Comparison of ENCODE assay signal across 8 cellular contexts in genomic region chr4:70901984-70902576, GRCh38. TPM values are rescaled to one million over a fixed set of nuclear protein-coding genes. Genes with fewer than 3 reads are reported as not detected.
DNase-seq lines count a peak whose midpoint lies in the region; ATAC-seq, FAIRE-seq and TF ChIP-seq lines count a peak whose summit lies in the region.

MOB1B (plus strand) TSS chr4:70902369; CDS start chr4:70902537, 168 bp downstream.

- H3K4me2 ChIP-seq in A549, result peak within 1 kb of the TSS; percentile 78
- H3K4me2 ChIP-seq in smooth muscle cell, result peak within 1 kb of the TSS; percentile 97

- H3K4me3 ChIP-seq in A549, result peak within 1 kb of the TSS; percentile 79
- peak within 1 kb of the TSS; percentile 85 to 90 (median 87) for H3K4me3 ChIP-seq in breast epithelium
- H3K4me3 ChIP-seq in smooth muscle cell, result peak within 1 kb of the TSS; percentile 81

- H3K36me3 ChIP-seq in breast epithelium (no peaks in the 10 kb centered on the region), smooth muscle cell (ENCODE audit: low read depth) (no peaks in the 10 kb centered on the region)

- peaks cover 4% of the 10 kb centered on the region; the same call in 2 of the 3 replicates for H3K4me1 ChIP-seq in A549
- no peaks in the 10 kb centered on the region for H3K4me1 ChIP-seq in breast epithelium
- peaks cover 7% of the 10 kb centered on the region for H3K4me1 ChIP-seq in smooth muscle cell (ENCODE audit: low read depth)

- TF ChIP-seq CTCF in A549 (IDR thresholded peaks at IDR 0.05) (no peak), VCaP (conservative IDR thresholded peaks at IDR 0.05) (peak; percentile 62), breast epithelium (IDR thresholded peaks at IDR 0.05) (peak in 1 of 3 donors; percentile 21), smooth muscle cell (IDR thresholded peaks at IDR 0.05; ENCODE audit: borderline replicate concordance, insufficient read depth, poor library complexity, severe bottlenecking) (peak; percentile 7)

- no peaks in the 10 kb centered on the region for H3F3A ChIP-seq in smooth muscle cell (ENCODE audit: low read depth)

- H3K79me2 ChIP-seq in smooth muscle cell (ENCODE audit: low read depth), result peaks cover 45% of the 10 kb centered on the region

- CTCF ChIA-PET in A549 (lab: Yijun Ruan, JAX), result interaction anchor here (1.1 to 1.7 kb wide), 2 partner anchors 15 to 30 kb away, joined by 3 to 5 read pairs; no protein-coding TSS in a partner anchor

- peak; percentile 97 to 98 for ATAC-seq in A549
- ATAC-seq in GM18517 (IDR thresholded peaks at IDR 0.05; ENCODE audit: unreplicated experiment), result peak; percentile 89
- ATAC-seq in HG03045 (IDR thresholded peaks at IDR 0.05; ENCODE audit: unreplicated experiment), result peak; percentile 93

- intact Hi-C loops in breast epithelium (cut with DNase I; ENCODE audit: low total_unique reads), result loop anchor here (2.0 kb wide), 1 partner anchor 105 kb away; no protein-coding TSS in a partner anchor

- DNase-seq in A549 (ENCODE audit: low read depth in 1 of 2, low spot score in 1 of 2) (peak; percentile 73 to 81), NCI-H2171 (lab: John Stamatoyannopoulos, UW) (peak; percentile 58), breast epithelium (ENCODE audit: low spot score in 2 of 2) (peak; percentile 77 to 83), iPS-NIHi11 (ENCODE audit: low spot score) (peak; percentile 97), smooth muscle cell (lab: John Stamatoyannopoulos, UW; ENCODE audit: unreplicated experiment) (peak; percentile 70)

- WGBS in A549 (ENCODE audit: missing lambda C conversion rate), result 0% methylated on average over 20 of the region's 47 CpGs
- 0% methylated on average over 18 of the region's 47 CpGs for WGBS in smooth muscle cell (ENCODE audit: low lambda C conversion rate)

- no peak for TF ChIP-seq RAD21 in A549 (conservative IDR thresholded peaks at IDR 0.05 in 1 of 2, IDR thresholded peaks at IDR 0.05 in 1 of 2)

- peaks cover 33% of the 10 kb centered on the region for H4K20me1 ChIP-seq in smooth muscle cell (ENCODE audit: low read depth)

- peak within 1 kb of the TSS; percentile 89 for H3K9ac ChIP-seq in smooth muscle cell (ENCODE audit: low read depth)

- POLR2A ChIA-PET in A549 (lab: Yijun Ruan, JAX), result interaction anchor here (0.7 to 1.6 kb wide), 8 partner anchors 43 to 292 kb away, joined by 3 to 9 read pairs (median 4); partner anchors contain the start of genes DCK and GRSF1

- FAIRE-seq in A549 (lab: Jason Lieb, UNC), result no peak

- H3K27me3 ChIP-seq in breast epithelium, result no peaks in the 10 kb centered on the region
- H3K27me3 ChIP-seq in smooth muscle cell (ENCODE audit: low read depth), result no peaks in the 10 kb centered on the region

- TF ChIP-seq POLR2A in A549 (IDR thresholded peaks at IDR 0.05; ENCODE audit: low read length) (peak; percentile 55; the same call in 1 of the 2 replicates), breast epithelium (IDR thresholded peaks at IDR 0.05) (no peak)

- H3K9me3 ChIP-seq in A549 (no peaks in the 10 kb centered on the region), breast epithelium (no peaks in the 10 kb centered on the region), smooth muscle cell (replicated peaks; ENCODE audit: low read depth) (no peaks in the 10 kb centered on the region)

- peak within 1 kb of the TSS; percentile 100 for H2AFZ ChIP-seq in smooth muscle cell (ENCODE audit: low read depth)

- TF ChIP-seq EP300 in A549 (IDR thresholded peaks at IDR 0.05), result no peak

- H3K27ac ChIP-seq in A549 (peak within 1 kb of the TSS; percentile 85 to 98), VCaP (peak within 1 kb of the TSS; percentile 88), breast epithelium (peak within 1 kb of the TSS; percentile 84 to 92), smooth muscle cell (ENCODE audit: low read depth) (peak within 1 kb of the TSS; percentile 70)

TF ChIP-seq in A549, 52 proteins besides CTCF, POLR2A, EP300 and RAD21 (continues in another document):
- TF ChIP-seq ZSCAN20 (CRISPR knock-in tag; IDR thresholded peaks at IDR 0.05) (no peak), SMC3 (IDR thresholded peaks at IDR 0.05) (no peak), RCOR1 (IDR thresholded peaks at IDR 0.05; ENCODE audit: low read depth, low read length) (no peak), FOSB (CRISPR knock-in tag; IDR thresholded peaks at IDR 0.05) (no peak), ELK1 (IDR thresholded peaks at IDR 0.05; ENCODE audit: low read depth, low read length) (no peak), HOXB5 (CRISPR knock-in tag; IDR thresholded peaks at IDR 0.05) (no peak), CHD2 (IDR thresholded peaks at IDR 0.05; ENCODE audit: low read length, partially characterized antibody) (peak; percentile 77), TFCP2L1 (CRISPR knock-in tag; IDR thresholded peaks at IDR 0.05) (no peak), TP53 (CRISPR knock-in tag; IDR thresholded peaks at IDR 0.05) (no peak), PHF8 (IDR thresholded peaks at IDR 0.05; ENCODE audit: borderline replicate concordance, low read depth) (peak; percentile 56; the same call in 1 of the 2 replicates), BHLHE40 (IDR thresholded peaks at IDR 0.05; ENCODE audit: low read depth, low read length) (no peak), FOSL2 (IDR thresholded peaks at IDR 0.05) (no peak), FOSL2 (CRISPR knock-in tag; IDR thresholded peaks at IDR 0.05) (no peak), HOXB13 (CRISPR knock-in tag; IDR thresholded peaks at IDR 0.05; ENCODE audit: low read depth) (no peak), RFX5 (IDR thresholded peaks at IDR 0.05) (no peak), CHD4 (IDR thresholded peaks at IDR 0.05; ENCODE audit: borderline replicate concordance) (no peak), FOXS1 (CRISPR knock-in tag; IDR thresholded peaks at IDR 0.05) (no peak), EHMT2 (IDR thresholded peaks at IDR 0.05; ENCODE audit: low read depth) (no peak), KDM1A (IDR thresholded peaks at IDR 0.05; ENCODE audit: low read depth) (no peak), USF2 (IDR thresholded peaks at IDR 0.05) (no peak), ZNF302 (CRISPR knock-in tag; IDR thresholded peaks at IDR 0.05) (no peak), EHF (CRISPR knock-in tag; IDR thresholded peaks at IDR 0.05) (no peak), E2F6 (IDR thresholded peaks at IDR 0.05; ENCODE audit: borderline replicate concordance, low read depth) (no peak), MYC (IDR thresholded peaks at IDR 0.05; ENCODE audit: borderline replicate concordance, low read length) (no peak), MAX (IDR thresholded peaks at IDR 0.05) (peak; percentile 34), ZFP36 (IDR thresholded peaks at IDR 0.05; ENCODE audit: borderline replicate concordance, partially characterized antibody) (no peak), JUNB (IDR thresholded peaks at IDR 0.05) (no peak), POLR2AphosphoS2 (conservative IDR thresholded peaks at IDR 0.05; ENCODE audit: low read length) (no peak), NFE2L2 (conservative IDR thresholded peaks at IDR 0.05; ENCODE audit: low read length) (no peak), ZC3H11A (IDR thresholded peaks at IDR 0.05) (no peak), NR3C1 (IDR thresholded peaks at IDR 0.05) (no peak), HDAC2 (IDR thresholded peaks at IDR 0.05) (no peak), GATA3 (IDR thresholded peaks at IDR 0.05; ENCODE audit: borderline replicate concordance) (no peak), ATOH8 (CRISPR knock-in tag; IDR thresholded peaks at IDR 0.05; ENCODE audit: low read depth) (no peak)

RNA-seq across cellular contexts. Expression of gene MOB1B, which starts in this region (rescaled TPM):
- 9.3 and 9.5 TPM in 2 replicates for polyA plus RNA-seq in A549 (2011; rRNA removed)
- polyA plus RNA-seq in A549 (2012; cell fraction: cytosol; rRNA removed), result 1.1 and 1.2 TPM in 2 replicates
- 0.76 and 1.1 TPM in 2 replicates for polyA plus RNA-seq in A549 (2012; cell fraction: nucleus; rRNA removed)
- polyA plus RNA-seq in A549 (2017; fragmentation: RNase III; extraction: RNeasy Plus Mini Kit Qiagen cat#74134 plus additional on column Dnase treatment), result 6.3 to 6.7 TPM (median 6.6 TPM) in 3 replicates
- 8.2 and 8.3 TPM in 2 replicates for polyA minus RNA-seq in A549 (2011; rRNA and poly(A)+ RNA removed)
- total RNA-seq in breast epithelium, result 10 to 100 TPM; 13.3 to 27.8 (median 15.1) TPM
- 18.3 and 23.7 TPM in 2 replicates for total RNA-seq in smooth muscle cell
- 3.4 and 4.4 TPM in 2 replicates for polyA plus RNA-seq in smooth muscle cell

Comparison
In these comparisons a context has a peak if more than half of its experiments do, and no peak if none do; other contexts are left out.
1. Peak in every context shown above with its lines: DNase-seq, ATAC-seq, H3K4me3 ChIP-seq and H3K27ac ChIP-seq.